Comparison of ENCODE assay signal across 21 cellular contexts in the genomic region with DNA sequence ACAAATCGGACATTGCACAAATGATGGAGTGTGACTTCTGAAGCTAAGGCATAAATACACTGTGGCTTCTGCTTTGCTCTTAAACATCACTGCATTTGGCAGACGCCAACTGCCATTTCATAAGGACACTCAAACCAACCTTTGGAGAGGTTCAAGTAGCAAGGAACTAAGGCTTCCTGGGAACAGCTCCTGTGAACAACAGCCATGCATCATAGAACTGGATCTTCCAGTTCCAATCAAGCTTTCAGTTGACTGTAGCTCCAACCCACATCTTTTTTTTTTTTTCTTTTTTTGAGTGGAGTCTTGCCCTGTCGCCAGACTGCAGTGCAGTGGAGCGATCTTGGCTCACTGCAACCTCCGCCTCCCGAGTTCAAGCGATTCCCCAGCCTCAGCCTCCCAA. TPM values are rescaled to one million over a fixed set of nuclear protein-coding genes. Genes with fewer than 3 reads are reported as not detected.
DNase-seq lines count a peak whose midpoint lies in the region; ATAC-seq and TF ChIP-seq lines count a peak whose summit lies in the region.
"Had no signal": no experiment of that assay in that cellular context is flagged by ENCODE, and none has a peak within 500 bp of the region (broad histone marks: within the 10 kb centered on the region; RNA-seq: fewer than 3 reads in every experiment).

No MANE protein-coding gene starts in this region.

- intact Hi-C loops in lower lobe of right lung (cut with DNase I): loop anchor here (10.0 kb wide), 1 partner anchor 393 kb away; no protein-coding TSS in a partner anchor

- no peak overlapping the region for H3K27ac ChIP-seq in BLaER1
- no peak overlapping the region for H3K27ac ChIP-seq in lower lobe of right lung
- H3K27ac ChIP-seq: A549 had no signal

- ATAC-seq in lower lobe of right lung: peak; percentile 83 to 84
- no peak for ATAC-seq in HG02938 (IDR thresholded peaks at IDR 0.05; ENCODE audit: unreplicated experiment)
- ATAC-seq: A549, Panc1 had no signal

- H3K27me3 ChIP-seq in BLaER1 (no peaks in the 10 kb centered on the region), lower lobe of right lung (ENCODE audit: low read depth) (no peaks in the 10 kb centered on the region)

- TF ChIP-seq CTCF in lower lobe of right lung (IDR thresholded peaks at IDR 0.05): no peak

- H3K9me3 ChIP-seq in BLaER1 (no peaks in the 10 kb centered on the region), lower lobe of right lung (no peaks in the 10 kb centered on the region)
- H3K9me3 ChIP-seq: A549, SK-N-SH had no signal

- H3K36me3 ChIP-seq in BLaER1 (no peaks in the 10 kb centered on the region), lower lobe of right lung (no peaks in the 10 kb centered on the region)

- H3K9ac ChIP-seq in BLaER1: no peak overlapping the region
- H3K9ac ChIP-seq: SK-N-SH had no signal

- H3K4me1 ChIP-seq in BLaER1 (peaks cover 14% of the 10 kb centered on the region), lower lobe of right lung (no peaks in the 10 kb centered on the region)
- H3K4me1 ChIP-seq: A549 had no signal

- no peak overlapping the region for H3K4me3 ChIP-seq in BLaER1
- no peak overlapping the region for H3K4me3 ChIP-seq in lower lobe of right lung
- H3K4me3 ChIP-seq: A549 had no signal

- DNase-seq in NCI-H187 (lab: John Stamatoyannopoulos, UW) (peak; percentile 56 to 70), NCI-H510A treated with DMSO at 0.1 percent for 48 hours (lab: John Stamatoyannopoulos, UW) (peak; percentile 86), lower lobe of right lung (no peak), epidermal melanocyte (ENCODE audit: insufficient read length, low spot score) (no peak), NCI-H2081 (lab: John Stamatoyannopoulos, UW) (no peak)
- DNase-seq: CD4-positive, CD25-positive, alpha-beta regulatory T cell; GOT3; HCEC 1CT; KBM-7; MM.1S; NCI-H1048; NCI-H1417 treated with DMSO at 0.1 percent for 48 hours; NCI-H1930; NCI-H82; SIG-M5; SK-N-SH had no signal

- H3K4me2 ChIP-seq in BLaER1: peak overlapping the region; percentile 62
- H3K4me2 ChIP-seq: A549, SK-N-SH had no signal

- H4K20me1 ChIP-seq in BLaER1: no peaks in the 10 kb centered on the region

RNA-seq across cellular contexts. Expression of a gene that starts 10.7 kb away (rescaled TPM):
- 1.9 TPM for total RNA-seq in lower lobe of right lung
- total RNA-seq: CD4-positive, CD25-positive, alpha-beta regulatory T cell; HT1080 had no signal

Comparison
In these comparisons a context has a peak if more than half of its experiments do, and no peak if none do; other contexts are left out.
1. DNase-seq: peak in NCI-H187 (2 of 2) and NCI-H510A treated with DMSO at 0.1 percent for 48 hours (single experiment); none in lower lobe of right lung (single experiment), epidermal melanocyte (single experiment) and NCI-H2081 (0 of 2).